ENCODE assay signal across 14 cellular contexts in genomic region chr16:3824121-3824795, GRCh38. TPM values are rescaled to one million over a fixed set of nuclear protein-coding genes. Genes with fewer than 3 reads are reported as not detected.
A peak's percentile ranks its signal among the peaks of the same experiment; 100 is the strongest.
DNase-seq lines count a peak whose midpoint lies in the region; ATAC-seq lines count a peak whose summit lies in the region.
"Had no signal": no experiment of that assay in that cellular context is flagged by ENCODE, and none has a peak within 500 bp of the region (broad histone marks: within the 10 kb centered on the region; RNA-seq: fewer than 3 reads in every experiment).

No MANE protein-coding gene starts in this region.

- H3K27ac Mint-ChIP-seq in activated T-cell treated with anti-CD3 and anti-CD28 coated beads, Interleukin-2, amount 50 U/mL, for 72 hours = no peak overlapping the region
- H3K27ac Mint-ChIP-seq in activated T-helper 1 cell treated with anti-CD3 and anti-CD28 coated beads, Interleukin-12 subunit alpha, Interleukin-12 subunit beta, Interleukin-2, Interleukin-4 antibody, amounts not matched to agents 30 ng/mL and 10 ng/mL and 1 ng/mL, durations not matched to agents 14 hours and 24 hours and 36 hours = peak overlapping the region; percentile 37
- H3K27ac Mint-ChIP-seq in stimulated activated naive B cell treated with anti-CD40 and anti-IgM and Interleukin-4, amounts not matched to agents 10 μg/mL and 1 μg/mL and 100 μg/mL, for 72 hours = peak overlapping the region; percentile 84

- intact Hi-C loops in activated T-helper 1 cell treated with anti-CD3 and anti-CD28 coated beads, Interleukin-12 subunit alpha, Interleukin-12 subunit beta, Interleukin-2, Interleukin-4 antibody, amounts not matched to agents 30 ng/mL and 10 ng/mL and 1 ng/mL, durations not matched to agents 14 hours and 24 hours and 36 hours (cut with micrococcal nuclease) = loop anchor here (2.0 to 5.0 kb wide), 2 partner anchors 13 to 37 kb away; no protein-coding TSS in a partner anchor

- DNase-seq in activated T-cell treated with anti-CD3 and anti-CD28 coated beads, Interleukin-2, amount 50 U/mL, for 72 hours = no peak
- DNase-seq in activated T-cell treated with anti-CD3 and anti-CD28 coated beads, Interleukin-2, amount 50 U/mL, for 48 hours = no peak
- DNase-seq in activated T-helper 1 cell treated with anti-CD3 and anti-CD28 coated beads, Interleukin-12 subunit alpha, Interleukin-12 subunit beta, Interleukin-2, Interleukin-4 antibody, amounts not matched to agents 30 ng/mL and 10 ng/mL and 1 ng/mL, durations not matched to agents 14 hours and 24 hours and 36 hours (ENCODE audit: low spot score) = no peak
- DNase-seq in kidney glomerular epithelial cell (lab: John Stamatoyannopoulos, UW) = peak; percentile 15
- no peak for DNase-seq in stimulated activated naive B cell treated with anti-CD40 and anti-IgM and Interleukin-4, amounts not matched to agents 10 μg/mL and 1 μg/mL and 100 μg/mL, for 72 hours
- DNase-seq in NCI-H774 (lab: John Stamatoyannopoulos, UW) = no peak
- DNase-seq: cortex of kidney; DMS79 treated with DMSO at 0.1 percent for 48 hours; NCI-H187; NCI-H82; stimulated activated CD4-positive, alpha-beta T cell treated with anti-CD3 and anti-CD28 coated beads, Interleukin-1b, Interleukin-23, amount 100 ng/mL, for 48 hours; stimulated activated naive CD4-positive, alpha-beta T cell treated with Interleukin-2 at 50 U/mL for 16 hours had no signal

- H3K9me3 Mint-ChIP-seq in activated T-cell treated with anti-CD3 and anti-CD28 coated beads, Interleukin-2, amount 50 U/mL, for 72 hours = no peaks in the 10 kb centered on the region
- H3K9me3 Mint-ChIP-seq in activated T-helper 1 cell treated with anti-CD3 and anti-CD28 coated beads, Interleukin-12 subunit alpha, Interleukin-12 subunit beta, Interleukin-2, Interleukin-4 antibody, amounts not matched to agents 30 ng/mL and 10 ng/mL and 1 ng/mL, durations not matched to agents 14 hours and 24 hours and 36 hours = no peaks in the 10 kb centered on the region
- H3K9me3 Mint-ChIP-seq in stimulated activated naive B cell treated with anti-CD40 and anti-IgM and Interleukin-4, amounts not matched to agents 10 μg/mL and 1 μg/mL and 100 μg/mL, for 72 hours = no peaks in the 10 kb centered on the region

- peak overlapping the region; percentile 58 to 66 for H3K4me3 Mint-ChIP-seq in activated T-cell treated with anti-CD3 and anti-CD28 coated beads, Interleukin-2, amount 50 U/mL, for 72 hours
- peak overlapping the region; percentile 15 for H3K4me3 Mint-ChIP-seq in activated T-helper 1 cell treated with anti-CD3 and anti-CD28 coated beads, Interleukin-12 subunit alpha, Interleukin-12 subunit beta, Interleukin-2, Interleukin-4 antibody, amounts not matched to agents 30 ng/mL and 10 ng/mL and 1 ng/mL, durations not matched to agents 14 hours and 24 hours and 36 hours
- H3K4me3 Mint-ChIP-seq in stimulated activated naive B cell treated with anti-CD40 and anti-IgM and Interleukin-4, amounts not matched to agents 10 μg/mL and 1 μg/mL and 100 μg/mL, for 72 hours = no peak overlapping the region

- peaks cover 66% of the 10 kb centered on the region for H3K4me1 Mint-ChIP-seq in activated T-cell treated with anti-CD3 and anti-CD28 coated beads, Interleukin-2, amount 50 U/mL, for 72 hours (ENCODE audit: low read depth)
- peaks cover 68% of the 10 kb centered on the region for H3K4me1 Mint-ChIP-seq in activated T-helper 1 cell treated with anti-CD3 and anti-CD28 coated beads, Interleukin-12 subunit alpha, Interleukin-12 subunit beta, Interleukin-2, Interleukin-4 antibody, amounts not matched to agents 30 ng/mL and 10 ng/mL and 1 ng/mL, durations not matched to agents 14 hours and 24 hours and 36 hours (ENCODE audit: low read depth)
- H3K4me1 Mint-ChIP-seq in stimulated activated naive B cell treated with anti-CD40 and anti-IgM and Interleukin-4, amounts not matched to agents 10 μg/mL and 1 μg/mL and 100 μg/mL, for 72 hours = peaks cover 51 to 82% of the 10 kb centered on the region in 2 donors

- no peaks in the 10 kb centered on the region for H3K27me3 Mint-ChIP-seq in activated T-cell treated with anti-CD3 and anti-CD28 coated beads, Interleukin-2, amount 50 U/mL, for 72 hours (ENCODE audit: low read depth)
- no peaks in the 10 kb centered on the region for H3K27me3 Mint-ChIP-seq in activated T-helper 1 cell treated with anti-CD3 and anti-CD28 coated beads, Interleukin-12 subunit alpha, Interleukin-12 subunit beta, Interleukin-2, Interleukin-4 antibody, amounts not matched to agents 30 ng/mL and 10 ng/mL and 1 ng/mL, durations not matched to agents 14 hours and 24 hours and 36 hours (ENCODE audit: insufficient read depth)
- H3K27me3 Mint-ChIP-seq in stimulated activated naive B cell treated with anti-CD40 and anti-IgM and Interleukin-4, amounts not matched to agents 10 μg/mL and 1 μg/mL and 100 μg/mL, for 72 hours = no peaks in the 10 kb centered on the region

- H3K36me3 Mint-ChIP-seq in activated T-cell treated with anti-CD3 and anti-CD28 coated beads, Interleukin-2, amount 50 U/mL, for 72 hours (ENCODE audit: insufficient read depth in 2 of 2) = no peaks in the 10 kb centered on the region
- H3K36me3 Mint-ChIP-seq in activated T-helper 1 cell treated with anti-CD3 and anti-CD28 coated beads, Interleukin-12 subunit alpha, Interleukin-12 subunit beta, Interleukin-2, Interleukin-4 antibody, amounts not matched to agents 30 ng/mL and 10 ng/mL and 1 ng/mL, durations not matched to agents 14 hours and 24 hours and 36 hours (ENCODE audit: low read depth) = peaks cover 13% of the 10 kb centered on the region
- H3K36me3 Mint-ChIP-seq in stimulated activated naive B cell treated with anti-CD40 and anti-IgM and Interleukin-4, amounts not matched to agents 10 μg/mL and 1 μg/mL and 100 μg/mL, for 72 hours = peaks cover 9 to 22% of the 10 kb centered on the region in 2 donors

- peak; percentile 62 to 73 for ATAC-seq in activated T-cell treated with anti-CD3 and anti-CD28 coated beads, Interleukin-2, amount 50 U/mL, for 72 hours (replicated peaks in 1 of 2)
- ATAC-seq in stimulated activated naive B cell treated with anti-CD40 and anti-IgM and Interleukin-4, amounts not matched to agents 10 μg/mL and 1 μg/mL and 100 μg/mL, for 72 hours (replicated peaks) = no peak
- ATAC-seq in HG03135 (IDR thresholded peaks at IDR 0.05; ENCODE audit: unreplicated experiment) (no peak), GM19467 (IDR thresholded peaks at IDR 0.05; ENCODE audit: unreplicated experiment) (no peak)

RNA-seq across cellular contexts. Expression of gene CREBBP, which starts 56.3 kb away (rescaled TPM):
- 10 to 100 TPM; 57.1 to 63.1 TPM for total RNA-seq in activated T-cell treated with anti-CD3 and anti-CD28 coated beads, Interleukin-2, amount 50 U/mL, for 72 hours
- 49.3 and 50.3 TPM in 2 replicates for total RNA-seq in activated T-helper 1 cell treated with anti-CD3 and anti-CD28 coated beads, Interleukin-12 subunit alpha, Interleukin-12 subunit beta, Interleukin-2, Interleukin-4 antibody, amounts not matched to agents 30 ng/mL and 10 ng/mL and 1 ng/mL, durations not matched to agents 14 hours and 24 hours and 36 hours

Comparison
In these comparisons a context has a peak if more than half of its experiments do, and no peak if none do; other contexts are left out.
1. ATAC-seq: peak in activated T-cell treated with anti-CD3 and anti-CD28 coated beads, Interleukin-2, amount 50 U/mL, for 72 hours (2 of 2); none in stimulated activated naive B cell treated with anti-CD40 and anti-IgM and Interleukin-4, amounts not matched to agents 10 μg/mL and 1 μg/mL and 100 μg/mL, for 72 hours (0 of 2), HG03135 (single experiment) and GM19467 (single experiment).
2. H3K4me3 Mint-ChIP-seq: peak in activated T-cell treated with anti-CD3 and anti-CD28 coated beads, Interleukin-2, amount 50 U/mL, for 72 hours (2 of 2) and activated T-helper 1 cell treated with anti-CD3 and anti-CD28 coated beads, Interleukin-12 subunit alpha, Interleukin-12 subunit beta, Interleukin-2, Interleukin-4 antibody, amounts not matched to agents 30 ng/mL and 10 ng/mL and 1 ng/mL, durations not matched to agents 14 hours and 24 hours and 36 hours (single experiment); none in stimulated activated naive B cell treated with anti-CD40 and anti-IgM and Interleukin-4, amounts not matched to agents 10 μg/mL and 1 μg/mL and 100 μg/mL, for 72 hours (0 of 2).